In genomic region chr10:102596506-102596971, GRCh38 we compare ENCODE assay signal across 1 cellular context.
TF ChIP-seq lines count a peak whose summit lies in the region.

No MANE protein-coding gene starts in this region.

TF ChIP-seq in K562, 482 proteins besides CTCF, POLR2A, EP300 and RAD21 (continued from another document):
- TF ChIP-seq PBX2 (CRISPR knock-in tag; IDR thresholded peaks at IDR 0.05; ENCODE audit: low read depth) (no peak), PBX2 (tag; conservative IDR thresholded peaks at IDR 0.05; ENCODE audit: low read depth) (no peak), CEBPZ (IDR thresholded peaks at IDR 0.05; ENCODE audit: borderline replicate concordance, low read depth, low read length) (no peak), KLF16 (IDR thresholded peaks at IDR 0.05) (0 out of 2 replicates have a peak, but pooled peaks have one; percentile 20), MYC (IDR thresholded peaks at IDR 0.05; ENCODE audit: low read depth, low read length) (no peak), MYC (CRISPR knock-in tag; IDR thresholded peaks at IDR 0.05; ENCODE audit: borderline replicate concordance, low read depth) (no peak), ZFP91 (CRISPR knock-in tag; IDR thresholded peaks at IDR 0.05) (no peak), E2F8 (IDR thresholded peaks at IDR 0.05; ENCODE audit: low read depth, partially characterized antibody) (no peak), DEAF1 (CRISPR knock-in tag; IDR thresholded peaks at IDR 0.05) (peak; percentile 42; the same call in 1 of the 2 replicates), HNRNPK (IDR thresholded peaks at IDR 0.05; ENCODE audit: low read depth, low read length, poor library complexity, severe bottlenecking) (no peak)
